2 cellular contexts compared by ENCODE assay signal in the genomic region with DNA sequence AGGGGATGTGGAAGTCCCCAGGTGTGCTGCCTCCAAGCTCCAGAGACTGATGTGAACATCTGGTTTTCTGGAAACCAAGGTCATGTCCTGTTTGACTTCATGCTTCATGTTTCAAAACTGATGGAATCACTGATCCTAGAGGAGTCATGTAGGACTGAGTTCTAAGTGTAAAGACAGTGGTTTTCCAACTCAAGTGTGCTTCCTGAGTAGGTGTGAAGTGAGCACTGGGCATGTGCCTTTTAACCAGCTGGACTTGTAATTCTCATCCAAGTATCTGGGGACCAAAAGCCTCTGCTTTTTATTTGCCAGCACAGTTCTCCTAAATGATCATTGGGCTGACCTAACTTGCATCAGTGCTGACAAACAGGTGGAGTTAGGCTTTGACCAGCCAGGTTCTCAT.
TF ChIP-seq lines count a peak whose summit lies in the region.

No MANE protein-coding gene starts in this region.

TF ChIP-seq in IMR-90, 13 proteins besides CTCF, POLR2A, EP300 and RAD21:
- TF ChIP-seq, protein P1, sequence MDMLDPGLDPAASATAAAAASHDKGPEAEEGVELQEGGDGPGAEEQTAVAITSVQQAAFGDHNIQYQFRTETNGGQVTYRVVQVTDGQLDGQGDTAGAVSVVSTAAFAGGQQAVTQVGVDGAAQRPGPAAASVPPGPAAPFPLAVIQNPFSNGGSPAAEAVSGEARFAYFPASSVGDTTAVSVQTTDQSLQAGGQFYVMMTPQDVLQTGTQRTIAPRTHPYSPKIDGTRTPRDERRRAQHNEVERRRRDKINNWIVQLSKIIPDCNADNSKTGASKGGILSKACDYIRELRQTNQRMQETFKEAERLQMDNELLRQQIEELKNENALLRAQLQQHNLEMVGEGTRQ (IDR thresholded peaks at IDR 0.05; ENCODE audit: low read depth, low read length) = no peak
- TF ChIP-seq CEBPB (IDR thresholded peaks at IDR 0.05; ENCODE audit: low read depth, low read length) (no peak), RFX5 (IDR thresholded peaks at IDR 0.05; ENCODE audit: low read depth, low read length) (no peak), MAZ (IDR thresholded peaks at IDR 0.05; ENCODE audit: borderline replicate concordance, low read depth, low read length) (no peak), MAFK (IDR thresholded peaks at IDR 0.05; ENCODE audit: low read depth, low read length) (no peak), NFE2L2 (IDR thresholded peaks at IDR 0.05; ENCODE audit: low read depth, low read length) (no peak), SMC3 (IDR thresholded peaks at IDR 0.05; ENCODE audit: low read depth, low read length) (no peak), FOS (IDR thresholded peaks at IDR 0.05; ENCODE audit: low read depth, low read length) (no peak), MXI1 (IDR thresholded peaks at IDR 0.05; ENCODE audit: borderline replicate concordance, low read depth, low read length) (no peak), RCOR1 (IDR thresholded peaks at IDR 0.05; ENCODE audit: insufficient replicate concordance, low read length) (no peak), CHD1 (IDR thresholded peaks at IDR 0.05; ENCODE audit: low read depth, low read length) (no peak), BHLHE40 (IDR thresholded peaks at IDR 0.05; ENCODE audit: low read depth, low read length) (no peak)
- TF ChIP-seq, protein P2, sequence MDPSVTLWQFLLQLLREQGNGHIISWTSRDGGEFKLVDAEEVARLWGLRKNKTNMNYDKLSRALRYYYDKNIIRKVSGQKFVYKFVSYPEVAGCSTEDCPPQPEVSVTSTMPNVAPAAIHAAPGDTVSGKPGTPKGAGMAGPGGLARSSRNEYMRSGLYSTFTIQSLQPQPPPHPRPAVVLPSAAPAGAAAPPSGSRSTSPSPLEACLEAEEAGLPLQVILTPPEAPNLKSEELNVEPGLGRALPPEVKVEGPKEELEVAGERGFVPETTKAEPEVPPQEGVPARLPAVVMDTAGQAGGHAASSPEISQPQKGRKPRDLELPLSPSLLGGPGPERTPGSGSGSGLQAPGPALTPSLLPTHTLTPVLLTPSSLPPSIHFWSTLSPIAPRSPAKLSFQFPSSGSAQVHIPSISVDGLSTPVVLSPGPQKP (IDR thresholded peaks at IDR 0.05; ENCODE audit: borderline replicate concordance, low read depth, low read length) = no peak

TF ChIP-seq in H1, 55 proteins besides CTCF, POLR2A, EP300 and RAD21:
- TF ChIP-seq CTBP2 (IDR thresholded peaks at IDR 0.05; ENCODE audit: borderline replicate concordance, insufficient read depth, insufficient read length, low read length) = no peak
- TF ChIP-seq EZH2 (IDR thresholded peaks at IDR 0.05; ENCODE audit: low read depth, low read length, severe bottlenecking) = peak; percentile 9
